15 cellular contexts compared by ENCODE assay signal in genomic region chr11:34425863-34426262, GRCh38. TPM values are rescaled to one million over a fixed set of nuclear protein-coding genes. Genes with fewer than 3 reads are reported as not detected.
DNase-seq lines count a peak whose midpoint lies in the region; ATAC-seq and TF ChIP-seq lines count a peak whose summit lies in the region.
"Had no signal": no experiment of that assay in that cellular context is flagged by ENCODE, and none has a peak within 500 bp of the region (broad histone marks: within the 10 kb centered on the region; RNA-seq: fewer than 3 reads in every experiment).

No MANE protein-coding gene starts in this region.

- POLR2A ChIA-PET in RWPE1 (lab: Yijun Ruan, JAX; ENCODE audit: low non-redundant PET), result no interaction called here
- POLR2A ChIA-PET in HEK293T (lab: Yijun Ruan, JAX), result no interaction called here

- DNase-seq in A172 (ENCODE audit: low spot score), result peak; percentile 40
- DNase-seq in HCEC 1CT, result peak; percentile 20
- no peak for DNase-seq in RWPE1 (ENCODE audit: low spot score)
- DNase-seq in kidney glomerular epithelial cell (lab: John Stamatoyannopoulos, UW), result peak; percentile 77
- DNase-seq in NCI-H345 treated with DMSO at 0.1 percent for 48 hours (lab: John Stamatoyannopoulos, UW; ENCODE audit: unreplicated experiment), result no peak
- DNase-seq in COLO668 (lab: John Stamatoyannopoulos, UW; ENCODE audit: unreplicated experiment), result no peak
- no peak for DNase-seq in HEK293T (ENCODE audit: extremely low spot score)
- DNase-seq: activated CD4-positive, alpha-beta T cell treated with anti-CD3 and anti-CD28 coated beads, Interleukin-2, amount 50 U/mL, for 4 hours; DMS79; GOT3; NCI-H1417 treated with DMSO at 0.1 percent for 48 hours had no signal

- no peak for ATAC-seq in HG03460 (IDR thresholded peaks at IDR 0.05; ENCODE audit: unreplicated experiment)
- ATAC-seq: activated T-helper 17 cell treated with anti-CD3 and anti-CD28 coated beads, Interleukin-2, amount 50 U/mL, for 72 hours had no signal

- no peak for TF ChIP-seq CTCF in RWPE1 (conservative IDR thresholded peaks at IDR 0.05; ENCODE audit: low read depth)

- peak overlapping the region; percentile 64 for H3K27ac ChIP-seq in RWPE1
- H3K27ac ChIP-seq: thoracic aorta had no signal

- CTCF ChIA-PET in RWPE1 (lab: Yijun Ruan, JAX) (no interaction called here), HEK293T (lab: Yijun Ruan, JAX) (no interaction called here)

TF ChIP-seq in HEK293T, 16 proteins besides CTCF, POLR2A, EP300 and RAD21:
- TF ChIP-seq FOXK2 (IDR thresholded peaks at IDR 0.05) (no peak), L3MBTL2 (conservative IDR thresholded peaks at IDR 0.05) (no peak), LEF1 (IDR thresholded peaks at IDR 0.05; ENCODE audit: borderline replicate concordance) (no peak), TARDBP (IDR thresholded peaks at IDR 0.05) (no peak), FOXM1 (IDR thresholded peaks at IDR 0.05; ENCODE audit: borderline replicate concordance) (no peak), CTBP1 (IDR thresholded peaks at IDR 0.05; ENCODE audit: borderline replicate concordance) (no peak), SUZ12 (IDR thresholded peaks at IDR 0.05) (no peak), NFRKB (IDR thresholded peaks at IDR 0.05) (no peak), ZNF384 (IDR thresholded peaks at IDR 0.05) (no peak), PKNOX1 (IDR thresholded peaks at IDR 0.05) (no peak)

RNA-seq across cellular contexts. Expression of gene CAT, which starts 12.9 kb away (rescaled TPM):
- 61.6 and 71.1 TPM in 2 replicates for total RNA-seq in A172 (2014; rRNA removed; shearing (Covaris generic))
- total RNA-seq: NCI-H460 had no signal

Comparison
In these comparisons a context has a peak if more than half of its experiments do, and no peak if none do; other contexts are left out.
1. DNase-seq: peak in A172 (single experiment), HCEC 1CT (single experiment) and kidney glomerular epithelial cell (single experiment); none in RWPE1 (single experiment), NCI-H345 treated with DMSO at 0.1 percent for 48 hours (single experiment), COLO668 (single experiment) and HEK293T (single experiment).